28 cellular contexts compared by ENCODE assay signal in the genomic region with DNA sequence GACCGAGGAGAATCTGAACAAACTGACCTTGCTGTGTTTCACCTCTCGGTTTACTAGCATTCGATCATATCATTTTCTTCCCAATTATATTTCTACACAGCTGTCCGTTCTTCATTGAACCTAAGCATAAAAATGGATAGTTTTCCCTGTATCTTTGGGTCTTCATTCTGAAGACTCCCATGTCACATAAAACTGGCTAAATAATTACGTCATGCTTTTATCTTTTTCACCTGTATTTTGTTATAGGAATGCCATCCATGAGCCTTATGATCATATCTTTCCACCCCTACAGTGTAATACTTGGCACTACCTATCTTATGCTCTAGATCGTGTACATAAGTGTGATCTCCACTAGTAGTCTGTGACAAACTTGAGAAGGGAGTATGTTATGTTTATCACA.
"Had no signal": no experiment of that assay in that cellular context is flagged by ENCODE, and none has a peak within 500 bp of the region (broad histone marks: within the 10 kb centered on the region; RNA-seq: fewer than 3 reads in every experiment).

No MANE protein-coding gene starts in this region.

- H3K27ac Mint-ChIP-seq: dendritic cell treated with granulocyte-macrophage colony-stimulating factor and Interleukin-4, amounts not matched to agents 40 ng/mL and 50 ng/mL, for 4 days; effector memory CD8-positive, alpha-beta T cell; endodermal cell; mesothelial cell of epicardium; naive B cell had no signal

- FAIRE-seq: endometrium, islet of Langerhans, keratinocyte had no signal

- DNase-seq: colonic mucosa; cortex of kidney; effector CD8-positive, alpha-beta T cell; effector memory CD8-positive, alpha-beta T cell; endodermal cell; erythroblast; esophagus squamous epithelium; foreskin fibroblast; foreskin melanocyte; gastrocnemius medialis; glutamatergic neuron; head of caudate nucleus; heart right ventricle; hippocampal formation; left cardiac atrium; left lung; left ventricle myocardium superior; lower lobe of right lung; mesenchymal stem cell; mucosa of descending colon; naive B cell had no signal

- H3K36me3 ChIP-seq: colonic mucosa, esophagus squamous epithelium, gastrocnemius medialis, heart right ventricle, left lung, lower lobe of right lung had no signal

- H3K4me3 Mint-ChIP-seq: dendritic cell treated with granulocyte-macrophage colony-stimulating factor and Interleukin-4, amounts not matched to agents 40 ng/mL and 50 ng/mL, for 4 days; effector memory CD8-positive, alpha-beta T cell; endodermal cell; mesothelial cell of epicardium; naive B cell had no signal

- H3K27ac ChIP-seq: colonic mucosa, epithelial cell of prostate, esophagus squamous epithelium, gastrocnemius medialis, heart right ventricle, left lung, lower lobe of right lung had no signal

- H3K9me3 ChIP-seq: colonic mucosa, esophagus squamous epithelium, gastrocnemius medialis, heart right ventricle, left lung, lower lobe of right lung, mucosa of descending colon had no signal

- ATAC-seq: effector memory CD8-positive, alpha-beta T cell; esophagus mucosa; gastrocnemius medialis; heart right ventricle; left cardiac atrium; left lung; left ventricle myocardium superior; lower lobe of right lung; mucosa of descending colon had no signal

- H3K4me3 ChIP-seq: colonic mucosa, esophagus squamous epithelium, gastrocnemius medialis, heart right ventricle, left lung, lower lobe of right lung, mucosa of descending colon had no signal

- H3K27me3 ChIP-seq: colonic mucosa, esophagus squamous epithelium, gastrocnemius medialis, heart right ventricle, left lung had no signal

- H3K27me3 Mint-ChIP-seq: dendritic cell treated with granulocyte-macrophage colony-stimulating factor and Interleukin-4, amounts not matched to agents 40 ng/mL and 50 ng/mL, for 4 days; effector memory CD8-positive, alpha-beta T cell had no signal

- H3K4me1 ChIP-seq: colonic mucosa, esophagus squamous epithelium, gastrocnemius medialis, heart right ventricle, left lung, lower lobe of right lung had no signal

- H3K4me1 Mint-ChIP-seq: mesothelial cell of epicardium, naive B cell had no signal

- H3K36me3 Mint-ChIP-seq: mesothelial cell of epicardium, naive B cell had no signal
